In genomic region chr6:126117251-126117650, GRCh38 we compare ENCODE assay signal across 31 cellular contexts.
"Had no signal": no experiment of that assay in that cellular context is flagged by ENCODE, and none has a peak within 500 bp of the region (broad histone marks: within the 10 kb centered on the region; RNA-seq: fewer than 3 reads in every experiment).

No MANE protein-coding gene starts in this region.

- H3K27ac ChIP-seq: breast epithelium, esophagus muscularis mucosa, foreskin keratinocyte, heart left ventricle, pancreas, prostate gland, sigmoid colon, upper lobe of right lung had no signal

- H3K4me3 Mint-ChIP-seq: activated CD4-positive, alpha-beta T cell treated with anti-CD3 and anti-CD28 coated beads, Interleukin-2, amount 10 ng/mL, durations not matched to agents 7 days and 5 days; activated CD8-positive, alpha-beta T cell treated with anti-CD3 and anti-CD28 coated beads for 36 hours; activated T-cell treated with anti-CD3 and anti-CD28 coated beads, Interleukin-2, amount 50 U/mL, for 4 hours; activated T-helper 17 cell treated with anti-CD3 and anti-CD28 coated beads, Interleukin-2, amount 50 U/mL, for 72 hours; immature natural killer cell; naive thymus-derived CD4-positive, alpha-beta T cell; stimulated activated memory B cell treated with anti-CD40 and anti-IgM and Interleukin-4, amounts not matched to agents 10 μg/mL and 1 μg/mL and 100 μg/mL, for 72 hours; stimulated activated naive CD8-positive, alpha-beta T cell treated with anti-CD3 and anti-CD28 coated beads, Interleukin-15, amount 100 ng/mL, for 72 hours; WTC11 had no signal

- H3K27me3 Mint-ChIP-seq: activated CD4-positive, alpha-beta T cell treated with anti-CD3 and anti-CD28 coated beads, Interleukin-2, amount 10 ng/mL, durations not matched to agents 7 days and 5 days; activated CD8-positive, alpha-beta T cell treated with anti-CD3 and anti-CD28 coated beads for 36 hours; activated T-helper 17 cell treated with anti-CD3 and anti-CD28 coated beads, Interleukin-2, amount 50 U/mL, for 72 hours; naive thymus-derived CD4-positive, alpha-beta T cell; stimulated activated memory B cell treated with anti-CD40 and anti-IgM and Interleukin-4, amounts not matched to agents 10 μg/mL and 1 μg/mL and 100 μg/mL, for 72 hours; stimulated activated naive CD8-positive, alpha-beta T cell treated with anti-CD3 and anti-CD28 coated beads, Interleukin-15, amount 100 ng/mL, for 72 hours had no signal

- H3K27ac Mint-ChIP-seq: activated CD4-positive, alpha-beta T cell treated with anti-CD3 and anti-CD28 coated beads, Interleukin-2, amount 10 ng/mL, durations not matched to agents 7 days and 5 days; activated CD8-positive, alpha-beta T cell treated with anti-CD3 and anti-CD28 coated beads for 36 hours; activated T-helper 17 cell treated with anti-CD3 and anti-CD28 coated beads, Interleukin-2, amount 50 U/mL, for 72 hours; immature natural killer cell; naive thymus-derived CD4-positive, alpha-beta T cell; stimulated activated memory B cell treated with anti-CD40 and anti-IgM and Interleukin-4, amounts not matched to agents 10 μg/mL and 1 μg/mL and 100 μg/mL, for 72 hours; stimulated activated naive CD8-positive, alpha-beta T cell treated with anti-CD3 and anti-CD28 coated beads, Interleukin-15, amount 100 ng/mL, for 72 hours; WTC11 had no signal

- ATAC-seq: activated CD8-positive, alpha-beta T cell treated with anti-CD3 and anti-CD28 coated beads for 36 hours; activated T-cell treated with anti-CD3 and anti-CD28 coated beads, Interleukin-2, amount 50 U/mL, for 4 hours; activated T-helper 17 cell treated with anti-CD3 and anti-CD28 coated beads, Interleukin-2, amount 50 U/mL, for 72 hours; foreskin keratinocyte; naive thymus-derived CD4-positive, alpha-beta T cell; pancreas; stimulated activated memory B cell treated with anti-CD40 and anti-IgM and Interleukin-4, amounts not matched to agents 10 μg/mL and 1 μg/mL and 100 μg/mL, for 72 hours; stimulated activated naive CD8-positive, alpha-beta T cell treated with anti-CD3 and anti-CD28 coated beads, Interleukin-15, amount 100 ng/mL, for 72 hours; upper lobe of right lung; WTC11 had no signal

- H3K4me1 ChIP-seq: breast epithelium, foreskin keratinocyte, pancreas, prostate gland, sigmoid colon, upper lobe of right lung had no signal

- H3K4me1 Mint-ChIP-seq: activated CD4-positive, alpha-beta T cell treated with anti-CD3 and anti-CD28 coated beads, Interleukin-2, amount 10 ng/mL, durations not matched to agents 7 days and 5 days; activated T-helper 17 cell treated with anti-CD3 and anti-CD28 coated beads, Interleukin-2, amount 50 U/mL, for 72 hours; immature natural killer cell; naive thymus-derived CD4-positive, alpha-beta T cell; stimulated activated memory B cell treated with anti-CD40 and anti-IgM and Interleukin-4, amounts not matched to agents 10 μg/mL and 1 μg/mL and 100 μg/mL, for 72 hours; stimulated activated naive CD8-positive, alpha-beta T cell treated with anti-CD3 and anti-CD28 coated beads, Interleukin-15, amount 100 ng/mL, for 72 hours had no signal

- H3K9me3 Mint-ChIP-seq: activated CD4-positive, alpha-beta T cell treated with anti-CD3 and anti-CD28 coated beads, Interleukin-2, amount 10 ng/mL, durations not matched to agents 7 days and 5 days; activated CD8-positive, alpha-beta T cell treated with anti-CD3 and anti-CD28 coated beads for 36 hours; activated T-cell treated with anti-CD3 and anti-CD28 coated beads, Interleukin-2, amount 50 U/mL, for 4 hours; activated T-helper 17 cell treated with anti-CD3 and anti-CD28 coated beads, Interleukin-2, amount 50 U/mL, for 72 hours; immature natural killer cell; naive thymus-derived CD4-positive, alpha-beta T cell; stimulated activated memory B cell treated with anti-CD40 and anti-IgM and Interleukin-4, amounts not matched to agents 10 μg/mL and 1 μg/mL and 100 μg/mL, for 72 hours; stimulated activated naive CD8-positive, alpha-beta T cell treated with anti-CD3 and anti-CD28 coated beads, Interleukin-15, amount 100 ng/mL, for 72 hours; WTC11 had no signal

- H3K36me3 Mint-ChIP-seq: stimulated activated memory B cell treated with anti-CD40 and anti-IgM and Interleukin-4, amounts not matched to agents 10 μg/mL and 1 μg/mL and 100 μg/mL, for 72 hours; WTC11 had no signal

- H3K4me3 ChIP-seq: breast epithelium, esophagus muscularis mucosa, heart left ventricle, pancreas, prostate gland, sigmoid colon, smooth muscle cell, upper lobe of right lung had no signal

- H3K36me3 ChIP-seq: breast epithelium, heart left ventricle, pancreas, prostate gland, upper lobe of right lung had no signal

- H3K9me3 ChIP-seq: breast epithelium, esophagus muscularis mucosa, heart left ventricle, pancreas, prostate gland, sigmoid colon, upper lobe of right lung had no signal

- H3K27me3 ChIP-seq: breast epithelium, esophagus muscularis mucosa, foreskin keratinocyte, pancreas, sigmoid colon, upper lobe of right lung had no signal

- DNase-seq: activated CD4-positive, alpha-beta T cell treated with anti-CD3 and anti-CD28 coated beads for 1 hour; activated CD4-positive, alpha-beta T cell treated with anti-CD3 and anti-CD28 coated beads, Interleukin-2, amount 10 ng/mL, durations not matched to agents 7 days and 5 days; activated CD8-positive, alpha-beta T cell treated with anti-CD3 and anti-CD28 coated beads for 36 hours; activated gamma-delta T cell treated with Interleukin-2 at 50 U/mL for 16 hours; activated naive CD4-positive, alpha-beta T cell treated with anti-CD3 and anti-CD28 coated beads, Interleukin-2, amount 50 U/mL, for 16 hours; activated T-cell treated with anti-CD3 and anti-CD28 coated beads, Interleukin-2, amount 50 U/mL, for 4 hours; amygdala; central memory CD4-positive, alpha-beta T cell; dermis blood vessel endothelial cell; effector CD4-positive, alpha-beta T cell; foreskin keratinocyte; heart left ventricle; hypothalamus; immature natural killer cell; midbrain; naive thymus-derived CD4-positive, alpha-beta T cell; pancreas; sigmoid colon; stimulated activated CD4-positive, alpha-beta T cell treated with anti-CD3 and anti-CD28 coated beads, Interleukin-1b, Interleukin-23, amount 100 ng/mL, for 48 hours; stimulated activated CD4-positive, alpha-beta T cell treated with anti-CD3 and anti-CD28 coated beads, Interleukin-4, amount 100 ng/mL, for 4 hours; stimulated activated CD8-positive, alpha-beta memory T cell treated with anti-CD3 and anti-CD28 coated beads, Interleukin-4, amount 100 ng/mL, for 48 hours; stimulated activated naive CD8-positive, alpha-beta T cell treated with anti-CD3 and anti-CD28 coated beads, Interleukin-15, amount 100 ng/mL, for 72 hours; substantia nigra; upper lobe of right lung had no signal
